In the genomic region with DNA sequence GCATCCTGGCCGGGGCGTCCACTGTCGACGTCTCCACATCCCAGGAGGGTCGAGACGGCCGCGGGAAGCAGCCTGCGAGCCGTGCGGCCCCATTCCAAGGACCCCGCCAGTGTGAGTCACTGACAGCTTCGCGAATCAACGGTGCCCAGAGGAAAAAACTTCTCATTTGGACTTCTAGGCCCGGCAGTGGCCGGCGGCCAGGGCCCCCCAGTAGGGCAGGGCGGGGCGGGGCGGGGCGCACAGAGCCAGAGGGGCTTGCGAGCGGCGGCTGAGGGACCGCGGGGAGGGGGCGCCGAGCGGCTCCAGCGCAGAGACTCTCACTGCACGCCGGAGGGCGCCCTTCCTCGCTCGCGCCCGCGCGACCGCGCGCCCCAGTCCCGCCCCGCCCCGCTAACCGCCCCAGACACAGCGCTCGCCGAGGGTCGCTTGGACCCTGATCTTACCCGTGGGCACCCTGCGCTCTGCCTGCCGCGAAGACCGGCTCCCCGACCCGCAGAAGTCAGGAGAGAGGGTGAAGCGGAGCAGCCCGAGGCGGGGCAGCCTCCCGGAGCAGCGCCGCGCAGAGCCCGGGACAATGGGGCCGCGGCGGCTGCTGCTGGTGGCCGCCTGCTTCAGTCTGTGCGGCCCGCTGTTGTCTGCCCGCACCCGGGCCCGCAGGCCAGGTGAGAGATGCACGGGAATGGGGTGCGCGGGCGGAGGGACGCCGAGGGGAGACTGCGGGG, we compare ENCODE assay signal across 8 cellular contexts. TPM values are rescaled to one million over a fixed set of nuclear protein-coding genes. Genes with fewer than 3 reads are reported as not detected.
A peak's percentile ranks its signal among the peaks of the same experiment; 100 is the strongest.
DNase-seq lines count a peak whose midpoint lies in the region; ATAC-seq, FAIRE-seq and TF ChIP-seq lines count a peak whose summit lies in the region.

F2R (plus strand) TSS at position 393 of the 722 bp plus-strand sequence; CDS start at position 575, 182 bp downstream.

- peak within 1 kb of the TSS; percentile 100 for H3K4me2 ChIP-seq in MM.1S (ENCODE audit: low read depth, low read length)

- peak; percentile 66 for DNase-seq in GDM1 (lab: John Stamatoyannopoulos, UW)
- peak; percentile 65 for DNase-seq in H54 (ENCODE audit: insufficient read length, low spot score)
- peak; percentile 60 for DNase-seq in MM.1S
- peak; percentile 72 for DNase-seq in activated CD4-positive, alpha-beta T cell treated with anti-CD3 and anti-CD28 coated beads for 36 hours
- DNase-seq in lower leg skin (ENCODE audit: low spot score in 2 of 2) = peak; percentile 67 to 90
- peak; percentile 38 for DNase-seq in stimulated activated CD8-positive, alpha-beta memory T cell treated with anti-CD3 and anti-CD28 coated beads, Interleukin-12 subunit alpha, Interleukin-12 subunit beta, amount 100 ng/mL, for 4 hours (ENCODE audit: low read depth)
- no peak for DNase-seq in DMS79 (lab: John Stamatoyannopoulos, UW)

- peak within 1 kb of the TSS; percentile 99 for H2AFZ ChIP-seq in MM.1S (ENCODE audit: low read length)

- H3K4me1 Mint-ChIP-seq in activated CD4-positive, alpha-beta T cell treated with anti-CD3 and anti-CD28 coated beads for 36 hours = peaks cover 22% of the 10 kb centered on the region

- peak; percentile 47 for TF ChIP-seq CTCF in MM.1S (IDR thresholded peaks at IDR 0.05; ENCODE audit: low read length)
- TF ChIP-seq CTCF in lower leg skin (IDR thresholded peaks at IDR 0.05) = no peak

- H3K9me3 Mint-ChIP-seq in activated CD4-positive, alpha-beta T cell treated with anti-CD3 and anti-CD28 coated beads for 36 hours (ENCODE audit: low read depth) = no peaks in the 10 kb centered on the region

- 0 to 1% methylated on average over 29 to 49 of the region's 82 CpGs for WGBS in lower leg skin, 2 donors

- H3K27me3 Mint-ChIP-seq in activated CD4-positive, alpha-beta T cell treated with anti-CD3 and anti-CD28 coated beads for 36 hours = peaks cover 38% of the 10 kb centered on the region

- H3K9me2 ChIP-seq in MM.1S (replicated peaks; ENCODE audit: insufficient read depth, low read length) = no peaks in the 10 kb centered on the region

- peak; percentile 79 for ATAC-seq in activated CD4-positive, alpha-beta T cell treated with anti-CD3 and anti-CD28 coated beads for 36 hours

- no peaks in the 10 kb centered on the region for H3K36me3 Mint-ChIP-seq in activated CD4-positive, alpha-beta T cell treated with anti-CD3 and anti-CD28 coated beads for 36 hours (ENCODE audit: low read depth)

- peaks cover 5% of the 10 kb centered on the region for H3F3A ChIP-seq in MM.1S (ENCODE audit: insufficient read depth, low read length)

- POLR2A ChIA-PET in activated CD4-positive, alpha-beta T cell treated with anti-CD3 and anti-CD28 coated beads for 36 hours (lab: Charles Lee) = no interaction called here

- H3K9me3 ChIP-seq in MM.1S (replicated peaks; ENCODE audit: insufficient read depth, low read length) (no peaks in the 10 kb centered on the region), duodenal mucosa (ENCODE audit: control insufficient read depth in 1 of 2, low read length in 2 of 2) (no peaks in the 10 kb centered on the region)

- no peak within 1 kb of the TSS for H3K27ac Mint-ChIP-seq in activated CD4-positive, alpha-beta T cell treated with anti-CD3 and anti-CD28 coated beads for 36 hours

- H3K27ac ChIP-seq in MM.1S (ENCODE audit: low read length) (peak within 1 kb of the TSS; percentile 32; the same call in 1 of the 2 replicates), duodenal mucosa (ENCODE audit: low read depth, low read length) (peak within 1 kb of the TSS; percentile 72)

- no peak for FAIRE-seq in H54 (lab: Jason Lieb, UNC)

- H3K36me3 ChIP-seq in MM.1S (replicated peaks; ENCODE audit: insufficient read depth, low read length) (no peaks in the 10 kb centered on the region), duodenal mucosa (ENCODE audit: control insufficient read depth in 1 of 2, insufficient read depth in 2 of 2, low read length in 2 of 2) (no peaks in the 10 kb centered on the region)

- H3K4me3 Mint-ChIP-seq in activated CD4-positive, alpha-beta T cell treated with anti-CD3 and anti-CD28 coated beads for 36 hours = peak within 1 kb of the TSS; percentile 75

- H3K4me1 ChIP-seq in MM.1S (ENCODE audit: low read length) (peaks cover 7% of the 10 kb centered on the region), duodenal mucosa (ENCODE audit: control insufficient read depth in 1 of 2, insufficient read depth in 2 of 2, low read length in 2 of 2) (peaks cover 0 to 27% of the 10 kb centered on the region in 2 donors)

- CTCF ChIA-PET in activated CD4-positive, alpha-beta T cell treated with anti-CD3 and anti-CD28 coated beads for 36 hours (lab: Charles Lee) = interaction anchor here (1.0 to 8.5 kb wide), 5 partner anchors 11 to 59 kb away, joined by 3 to 45 read pairs (median 5); no protein-coding TSS in a partner anchor

- TF ChIP-seq POLR2A in H54 (IDR thresholded peaks at IDR 0.05; ENCODE audit: low read depth, low read length) (peak; percentile 16; the same call in 1 of the 2 replicates), lower leg skin (IDR thresholded peaks at IDR 0.05) (no peak)

- intact Hi-C loops in activated CD4-positive, alpha-beta T cell treated with anti-CD3 and anti-CD28 coated beads for 36 hours (cut with DNase I, micrococcal nuclease) = loop anchor here (1.0 to 5.0 kb wide), 6 partner anchors 23 to 313 kb away; partner anchors contain the start of gene IQGAP2 (in 1 of the 2)
- intact Hi-C loops in lower leg skin (cut with DNase I; ENCODE audit: low total_unique reads) = loop anchor here (5.0 kb wide), 1 partner anchor 1459 kb away; no protein-coding TSS in a partner anchor

- no peaks in the 10 kb centered on the region for H4K20me1 ChIP-seq in MM.1S (ENCODE audit: insufficient read depth, low read length)

- H3K9ac ChIP-seq in MM.1S (ENCODE audit: low read length) (peak within 1 kb of the TSS; percentile 87), duodenal mucosa (ENCODE audit: low read depth in 1 of 2, low read length in 2 of 2) (peak within 1 kb of the TSS; percentile 48 to 91)

- H3K79me2 ChIP-seq in MM.1S (ENCODE audit: low read length) = no peaks in the 10 kb centered on the region

- H3K27me3 ChIP-seq in MM.1S (replicated peaks; ENCODE audit: insufficient read depth, low read length) = peaks cover 14% of the 10 kb centered on the region; the same call in 1 of the 2 replicates
- peaks cover 6 to 11% of the 10 kb centered on the region in 2 donors for H3K27me3 ChIP-seq in duodenal mucosa (ENCODE audit: control insufficient read depth in 1 of 2, insufficient read depth in 2 of 2, low read length in 2 of 2)

- H3K4me3 ChIP-seq in MM.1S (ENCODE audit: low read length) = peak within 1 kb of the TSS; percentile 89
- peak within 1 kb of the TSS; percentile 76 to 88 for H3K4me3 ChIP-seq in duodenal mucosa (ENCODE audit: low read depth in 1 of 2, low read length in 2 of 2)
- H3K4me3 ChIP-seq in lower leg skin (ENCODE audit: low read depth, poor library complexity, severe bottlenecking) = peak within 1 kb of the TSS; percentile 62

RNA-seq across cellular contexts. Expression of gene F2R, which starts in this region (rescaled TPM):
- 1 to 10 TPM; 1.4 TPM for total RNA-seq in activated CD4-positive, alpha-beta T cell treated with anti-CD3 and anti-CD28 coated beads for 36 hours
- 10 to 100 TPM; 52.4 to 70.9 (median 64.4) TPM for total RNA-seq in lower leg skin

Comparison
In these comparisons a context has a peak if more than half of its experiments do, and no peak if none do; other contexts are left out.
1. RNA of gene F2R (total RNA-seq): 52.4 to 70.9 TPM in lower leg skin; 1.4 TPM in activated CD4-positive, alpha-beta T cell treated with anti-CD3 and anti-CD28 coated beads for 36 hours; every median in the first group is over 10 times any median in the second.
2. Peak in every context shown above with its lines, with median percentiles within 50 percentile points of each other: H3K4me3 ChIP-seq.